Comparison of ENCODE assay signal across 21 cellular contexts in genomic region chr12:6262635-6263034, GRCh38. TPM values are rescaled to one million over a fixed set of nuclear protein-coding genes. Genes with fewer than 3 reads are reported as not detected.
DNase-seq lines count a peak whose midpoint lies in the region; ATAC-seq, FAIRE-seq and TF ChIP-seq lines count a peak whose summit lies in the region.
"Had no signal": no experiment of that assay in that cellular context is flagged by ENCODE, and none has a peak within 500 bp of the region (broad histone marks: within the 10 kb centered on the region; RNA-seq: fewer than 3 reads in every experiment).

No MANE protein-coding gene starts in this region.

- no peak overlapping the region for H3K4ac ChIP-seq in H1 (replicated peaks; ENCODE audit: insufficient read length, low read depth, low read length)

- H3K4me1 Mint-ChIP-seq in stimulated activated naive B cell treated with anti-CD40 and anti-IgM and Interleukin-4, amounts not matched to agents 10 μg/mL and 1 μg/mL and 100 μg/mL, for 72 hours = peaks cover 11% of the 10 kb centered on the region in 2 donors
- H3K4me1 Mint-ChIP-seq in activated CD4-positive, alpha-beta T cell treated with anti-CD3 and anti-CD28 coated beads for 36 hours = peaks cover 15% of the 10 kb centered on the region

- H3K79me2 ChIP-seq in H1 (ENCODE audit: control insufficient read depth in 1 of 2, insufficient read depth in 2 of 2, low read length in 2 of 2) = no peaks in the 10 kb centered on the region

- H4K20me1 ChIP-seq in H1 (replicated peaks in 1 of 2; ENCODE audit: control insufficient read depth in 1 of 2, insufficient read depth in 2 of 2, low read length in 2 of 2) = no peaks in the 10 kb centered on the region

- no peak overlapping the region; the same call in 1 of the 2 replicates for H2BK12ac ChIP-seq in H1 (ENCODE audit: low read depth, low read length)

- TF ChIP-seq CTCF in H1 (IDR thresholded peaks at IDR 0.05; ENCODE audit: control extremely low read depth in 1 of 3, insufficient read depth in 1 of 3, low read depth in 1 of 3, low read length in 3 of 3) = no peak

- TF ChIP-seq EP300 in H1 (IDR thresholded peaks at IDR 0.05; ENCODE audit: borderline replicate concordance in 1 of 2, low read depth in 2 of 2, low read length in 2 of 2) = no peak

- no peaks in the 10 kb centered on the region for H3K23me2 ChIP-seq in H1 (ENCODE audit: low read depth, low read length)

- CTCF ChIA-PET in H1 (lab: Charles Lee; ENCODE audit: partially characterized antibody) = interaction anchor here (3.3 kb wide), 1 partner anchor 23 kb away, joined by 19 read pairs; no protein-coding TSS in a partner anchor
- CTCF ChIA-PET in activated CD4-positive, alpha-beta T cell treated with anti-CD3 and anti-CD28 coated beads for 36 hours (lab: Charles Lee) = no interaction called here

- H3K27me3 ChIP-seq in H1 (replicated peaks in 1 of 4; ENCODE audit: control insufficient read depth in 3 of 4, extremely low read depth in 1 of 4, insufficient read depth in 3 of 4, low read length in 3 of 4) = no peaks in the 10 kb centered on the region

- FAIRE-seq in H1 (lab: Jason Lieb, UNC) = no peak
- FAIRE-seq: G401.6, RCC 7860 had no signal

- no peak overlapping the region for H3K9ac ChIP-seq in H1 (replicated peaks in 1 of 4; ENCODE audit: extremely low read depth in 1 of 4, low read depth in 3 of 4, low read length in 3 of 4)

- WGBS in H1 (ENCODE audit: extremely low coverage in 1 of 2, insufficient coverage in 1 of 2, insufficient read length in 1 of 2, insufficient replicate concordance in 2 of 2, low coverage in 1 of 2, low lambda C conversion rate in 2 of 2, missing lambda C conversion rate in 1 of 2), 2 experiments = 76% methylated on average over 2 of the region's 2 CpGs; no CpG with 5 or more reads in 1 of the 2 experiments

- no peak overlapping the region for H3K27ac ChIP-seq in H1 (ENCODE audit: low read depth, low read length)
- H3K27ac ChIP-seq: HL-60 had no signal

- H3K4me2 ChIP-seq in H1 (ENCODE audit: insufficient read depth in 1 of 2, low read depth in 2 of 2, low read length in 2 of 2) = no peak overlapping the region

- no peak overlapping the region for H2AFZ ChIP-seq in H1 (ENCODE audit: low read length)

- no peak for TF ChIP-seq POLR2A in H1 (IDR thresholded peaks at IDR 0.05; ENCODE audit: control extremely low read depth in 1 of 2, low read depth in 2 of 2, low read length in 2 of 2)

- no peak overlapping the region for H3K14ac ChIP-seq in H1 (ENCODE audit: insufficient read length)

- peak; percentile 46 for DNase-seq in NCI-H510A treated with DMSO at 0.1 percent for 48 hours (lab: John Stamatoyannopoulos, UW)
- no peak for DNase-seq in NCI-H510A (lab: John Stamatoyannopoulos, UW)
- peak; percentile 3 for DNase-seq in NCI-H2196 (lab: John Stamatoyannopoulos, UW; ENCODE audit: unreplicated experiment)
- no peak for DNase-seq in H1 (ENCODE audit: low read depth in 1 of 2, low spot score in 2 of 2)
- no peak for DNase-seq in stimulated activated naive B cell treated with anti-CD40 and anti-IgM and Interleukin-4, amounts not matched to agents 10 μg/mL and 1 μg/mL and 100 μg/mL, for 72 hours
- DNase-seq in middle frontal gyrus (ENCODE audit: extremely low spot score, low spot score) = no peak
- no peak for DNase-seq in stimulated activated CD4-positive, alpha-beta T cell treated with anti-CD3 and anti-CD28 coated beads, Interleukin-12 subunit alpha, Interleukin-12 subunit beta, amount 100 ng/mL, for 4 hours
- DNase-seq in activated CD4-positive, alpha-beta T cell treated with anti-CD3 and anti-CD28 coated beads for 36 hours = no peak
- DNase-seq: activated CD4-positive, CD25-positive, alpha-beta regulatory T cell treated with anti-CD3 and anti-CD28 coated beads, Interleukin-2, amount 50 U/mL, for 72 hours; C1 segment of cervical spinal cord; cortex of kidney; IMR-90; naive thymus-derived CD8-positive, alpha-beta T cell; NCI-H1092; NCI-H2171 treated with DMSO at 0.1 percent for 48 hours had no signal

- no peak overlapping the region for H2BK20ac ChIP-seq in H1 (ENCODE audit: low read length)

- no peak overlapping the region for H4K91ac ChIP-seq in H1 (replicated peaks; ENCODE audit: insufficient read length, low read length)

- H3K36me3 Mint-ChIP-seq in stimulated activated naive B cell treated with anti-CD40 and anti-IgM and Interleukin-4, amounts not matched to agents 10 μg/mL and 1 μg/mL and 100 μg/mL, for 72 hours = no peaks in the 10 kb centered on the region
- no peaks in the 10 kb centered on the region for H3K36me3 Mint-ChIP-seq in activated CD4-positive, alpha-beta T cell treated with anti-CD3 and anti-CD28 coated beads for 36 hours (ENCODE audit: low read depth)
- H3K36me3 Mint-ChIP-seq: naive thymus-derived CD8-positive, alpha-beta T cell had no signal

- no peak overlapping the region for H3K27ac Mint-ChIP-seq in stimulated activated naive B cell treated with anti-CD40 and anti-IgM and Interleukin-4, amounts not matched to agents 10 μg/mL and 1 μg/mL and 100 μg/mL, for 72 hours
- H3K27ac Mint-ChIP-seq in activated CD4-positive, alpha-beta T cell treated with anti-CD3 and anti-CD28 coated beads for 36 hours = no peak overlapping the region
- H3K27ac Mint-ChIP-seq: activated T-helper 1 cell treated with anti-CD3 and anti-CD28 coated beads, Interleukin-12 subunit alpha, Interleukin-12 subunit beta, Interleukin-2, Interleukin-4 antibody, amounts not matched to agents 30 ng/mL and 10 ng/mL and 1 ng/mL, durations not matched to agents 14 hours and 24 hours and 36 hours; naive thymus-derived CD8-positive, alpha-beta T cell had no signal

- no peak for TF ChIP-seq RAD21 in H1 (IDR thresholded peaks at IDR 0.05 in 1 of 2, conservative IDR thresholded peaks at IDR 0.05 in 1 of 2; ENCODE audit: low read depth in 2 of 2, low read length in 2 of 2)

- H3K23ac ChIP-seq in H1 (ENCODE audit: insufficient read length) = no peak overlapping the region

- H2BK15ac ChIP-seq in H1 (ENCODE audit: low read length) = peak overlapping the region; percentile 82; the same call in 1 of the 2 replicates

- no peak overlapping the region for H4K5ac ChIP-seq in H1 (ENCODE audit: insufficient read length, low read depth, low read length)

- H2AK5ac ChIP-seq in H1 (ENCODE audit: low read depth, low read length) = no peak overlapping the region

- no peak overlapping the region for H3K56ac ChIP-seq in H1 (replicated peaks; ENCODE audit: insufficient read length, low read depth, low read length)

- peak; percentile 46 for ATAC-seq in stimulated activated naive B cell treated with anti-CD40 and anti-IgM and Interleukin-4, amounts not matched to agents 10 μg/mL and 1 μg/mL and 100 μg/mL, for 72 hours (replicated peaks)
- no peak for ATAC-seq in activated CD4-positive, alpha-beta T cell treated with anti-CD3 and anti-CD28 coated beads for 36 hours
- ATAC-seq: naive thymus-derived CD8-positive, alpha-beta T cell had no signal

- H3K4me3 Mint-ChIP-seq in stimulated activated naive B cell treated with anti-CD40 and anti-IgM and Interleukin-4, amounts not matched to agents 10 μg/mL and 1 μg/mL and 100 μg/mL, for 72 hours = no peak overlapping the region
- H3K4me3 Mint-ChIP-seq in activated CD4-positive, alpha-beta T cell treated with anti-CD3 and anti-CD28 coated beads for 36 hours = no peak overlapping the region
- H3K4me3 Mint-ChIP-seq: activated T-helper 1 cell treated with anti-CD3 and anti-CD28 coated beads, Interleukin-12 subunit alpha, Interleukin-12 subunit beta, Interleukin-2, Interleukin-4 antibody, amounts not matched to agents 30 ng/mL and 10 ng/mL and 1 ng/mL, durations not matched to agents 14 hours and 24 hours and 36 hours; naive thymus-derived CD8-positive, alpha-beta T cell had no signal

- H3K9me3 ChIP-seq in H1 (ENCODE audit: insufficient read depth in 2 of 2, low read depth in 1 of 2, low read length in 1 of 2) = no peaks in the 10 kb centered on the region

- H3K4me1 ChIP-seq in H1 (replicated peaks in 1 of 4; ENCODE audit: control insufficient read depth in 3 of 4, insufficient read depth in 4 of 4, low read length in 3 of 4) = peaks cover 0 to 9% (median 6%) of the 10 kb centered on the region in 4 experiments

- intact Hi-C loops in activated CD4-positive, alpha-beta T cell treated with anti-CD3 and anti-CD28 coated beads for 36 hours (cut with DNase I, micrococcal nuclease) = no loop called here

- no peak overlapping the region for H2BK120ac ChIP-seq in H1 (replicated peaks; ENCODE audit: low read depth, low read length)

- H3K79me1 ChIP-seq in H1 (ENCODE audit: low read depth, low read length) = 0 out of 2 replicates have a peak, but pooled peaks cover 2% of the 10 kb centered on the region

- H4K8ac ChIP-seq in H1 (ENCODE audit: extremely low read depth, insufficient read depth, low read length) = no peak overlapping the region

- no peak overlapping the region for H3K18ac ChIP-seq in H1 (ENCODE audit: extremely low read depth, low read length)

- no peak overlapping the region for H2BK5ac ChIP-seq in H1 (ENCODE audit: low read depth, low read length)

- H3K27me3 Mint-ChIP-seq in stimulated activated naive B cell treated with anti-CD40 and anti-IgM and Interleukin-4, amounts not matched to agents 10 μg/mL and 1 μg/mL and 100 μg/mL, for 72 hours = peaks cover 4 to 13% of the 10 kb centered on the region in 2 donors
- peaks cover 2% of the 10 kb centered on the region for H3K27me3 Mint-ChIP-seq in activated CD4-positive, alpha-beta T cell treated with anti-CD3 and anti-CD28 coated beads for 36 hours

- POLR2A ChIA-PET in H1 (lab: Charles Lee; ENCODE audit: partially characterized antibody) = no interaction called here
- POLR2A ChIA-PET in activated CD4-positive, alpha-beta T cell treated with anti-CD3 and anti-CD28 coated beads for 36 hours (lab: Charles Lee) = no interaction called here

- H3K36me3 ChIP-seq in H1 (ENCODE audit: control insufficient read depth in 2 of 4, insufficient read depth in 4 of 4, low read length in 3 of 4) = no peaks in the 10 kb centered on the region

- H3K4me3 ChIP-seq in H1 (ENCODE audit: extremely low read depth in 1 of 4, insufficient read depth in 2 of 4, low read depth in 3 of 4, low read length in 4 of 4) = no peak overlapping the region
- H3K4me3 ChIP-seq: lung had no signal

- no peaks in the 10 kb centered on the region for H3K9me3 Mint-ChIP-seq in stimulated activated naive B cell treated with anti-CD40 and anti-IgM and Interleukin-4, amounts not matched to agents 10 μg/mL and 1 μg/mL and 100 μg/mL, for 72 hours
- no peaks in the 10 kb centered on the region for H3K9me3 Mint-ChIP-seq in activated CD4-positive, alpha-beta T cell treated with anti-CD3 and anti-CD28 coated beads for 36 hours (ENCODE audit: low read depth)
- H3K9me3 Mint-ChIP-seq: activated T-helper 1 cell treated with anti-CD3 and anti-CD28 coated beads, Interleukin-12 subunit alpha, Interleukin-12 subunit beta, Interleukin-2, Interleukin-4 antibody, amounts not matched to agents 30 ng/mL and 10 ng/mL and 1 ng/mL, durations not matched to agents 14 hours and 24 hours and 36 hours had no signal

RNA-seq across cellular contexts. Expression of gene PLEKHG6, which starts 47.8 kb away (rescaled TPM):
- 25.5 and 32.5 TPM in 2 replicates for total RNA-seq in H1 (2021; fragmentation: NEBNext Ultra II Directional; extraction: Animal tissue kit (Norgen Biotek cat#: 25700))
- 23.1 and 38.1 TPM in 2 replicates for polyA plus RNA-seq in H1 (2011; rRNA removed)
- polyA plus RNA-seq in H1 (2011; cell fraction: cytosol; rRNA removed) = 30.4 TPM
- polyA plus RNA-seq in H1 (2011; cell fraction: nucleus; rRNA removed) = 49.3 TPM
- 22.6 to 29.6 TPM (median 26.3 TPM) in 4 replicates for polyA plus RNA-seq in H1 (2012, experiment 1 of 2)
- 28.8 TPM for polyA plus RNA-seq in H1 (2012, experiment 2 of 2)
- 18.8 TPM for polyA plus RNA-seq in H1 (2013, experiment 1 of 2)
- 18.5 TPM for polyA plus RNA-seq in H1 (2013, experiment 2 of 2)
- polyA minus RNA-seq in H1 (2011; rRNA and poly(A)+ RNA removed) = 22.1 and 28.7 TPM in 2 replicates
- polyA minus RNA-seq in H1 (2011; cell fraction: cytosol; rRNA and poly(A)+ RNA removed) = 17.8 TPM
- polyA minus RNA-seq in H1 (2011; cell fraction: nucleus; rRNA and poly(A)+ RNA removed) = 17.7 TPM
- total RNA-seq in activated CD4-positive, alpha-beta T cell treated with anti-CD3 and anti-CD28 coated beads for 36 hours = not detected
- total RNA-seq: A673; activated T-helper 1 cell treated with anti-CD3 and anti-CD28 coated beads, Interleukin-12 subunit alpha, Interleukin-12 subunit beta, Interleukin-2, Interleukin-4 antibody, amounts not matched to agents 30 ng/mL and 10 ng/mL and 1 ng/mL, durations not matched to agents 14 hours and 24 hours and 36 hours; naive thymus-derived CD8-positive, alpha-beta T cell had no signal

Comparison
In these comparisons a context has a peak if more than half of its experiments do, and no peak if none do; other contexts are left out.
1. DNase-seq: peak in NCI-H510A treated with DMSO at 0.1 percent for 48 hours (single experiment) and NCI-H2196 (single experiment); none in NCI-H510A (single experiment), H1 (0 of 2), stimulated activated naive B cell treated with anti-CD40 and anti-IgM and Interleukin-4, amounts not matched to agents 10 μg/mL and 1 μg/mL and 100 μg/mL, for 72 hours (single experiment), middle frontal gyrus (single experiment), stimulated activated CD4-positive, alpha-beta T cell treated with anti-CD3 and anti-CD28 coated beads, Interleukin-12 subunit alpha, Interleukin-12 subunit beta, amount 100 ng/mL, for 4 hours (single experiment) and activated CD4-positive, alpha-beta T cell treated with anti-CD3 and anti-CD28 coated beads for 36 hours (single experiment).
2. RNA of gene PLEKHG6, which starts 47.8 kb away (total RNA-seq): 25.5 to 32.5 TPM in H1; not detected in activated CD4-positive, alpha-beta T cell treated with anti-CD3 and anti-CD28 coated beads for 36 hours; every median in the first group is over 10 times any median in the second.